11 cellular contexts compared by ENCODE assay signal in genomic region chr9:110767559-110768063, GRCh38.
A peak's percentile ranks its signal among the peaks of the same experiment; 100 is the strongest.
DNase-seq lines count a peak whose midpoint lies in the region; ATAC-seq lines count a peak whose summit lies in the region.
"Had no signal": no experiment of that assay in that cellular context is flagged by ENCODE, and none has a peak within 500 bp of the region (broad histone marks: within the 10 kb centered on the region; RNA-seq: fewer than 3 reads in every experiment).

No MANE protein-coding gene starts in this region.

- WGBS in urinary bladder: 56% methylated on average over 6 of the region's 6 CpGs

- H3K4me3 ChIP-seq in urinary bladder (ENCODE audit: low read depth, low read length): no peak overlapping the region
- H3K4me3 ChIP-seq: breast epithelium had no signal

- no peaks in the 10 kb centered on the region for H3K4me1 ChIP-seq in urinary bladder (ENCODE audit: insufficient read depth)
- H3K4me1 ChIP-seq: breast epithelium had no signal

- ATAC-seq in GM21576 (IDR thresholded peaks at IDR 0.05; ENCODE audit: unreplicated experiment): no peak

- DNase-seq in RPMI7951 (ENCODE audit: low read depth) (peak; percentile 89), fibroblast of peridontal ligament (ENCODE audit: extremely low read depth) (peak; percentile 75), middle frontal gyrus (ENCODE audit: extremely low spot score, low spot score) (peak; percentile 20), kidney tubule cell (ENCODE audit: low spot score) (no peak)
- DNase-seq in activated CD4-positive, CD25-positive, alpha-beta regulatory T cell treated with anti-CD3 and anti-CD28 coated beads, Interleukin-2, amount 50 U/mL, for 72 hours: no peak
- DNase-seq: activated T-cell treated with anti-CD3 and anti-CD28 coated beads for 4 hours, retina had no signal

- H3K27ac ChIP-seq in urinary bladder (ENCODE audit: low read depth): peak overlapping the region; percentile 67
- H3K27ac ChIP-seq: VCaP had no signal

- no peaks in the 10 kb centered on the region for H3K36me3 ChIP-seq in urinary bladder (ENCODE audit: insufficient read depth)
- H3K36me3 ChIP-seq: breast epithelium had no signal

Comparison
In these comparisons a context has a peak if more than half of its experiments do, and no peak if none do; other contexts are left out.
1. DNase-seq: peak in RPMI7951 (single experiment), fibroblast of peridontal ligament (single experiment) and middle frontal gyrus (single experiment); none in kidney tubule cell (single experiment) and activated CD4-positive, CD25-positive, alpha-beta regulatory T cell treated with anti-CD3 and anti-CD28 coated beads, Interleukin-2, amount 50 U/mL, for 72 hours (single experiment).